Comparison of ENCODE assay signal across 8 cellular contexts in genomic region chr1:10387611-10388386, GRCh38. TPM values are rescaled to one million over a fixed set of nuclear protein-coding genes. Genes with fewer than 3 reads are reported as not detected.
DNase-seq lines count a peak whose midpoint lies in the region; TF ChIP-seq lines count a peak whose summit lies in the region.

No MANE protein-coding gene starts in this region.

- H3K9me3 Mint-ChIP-seq in dendritic cell treated with granulocyte-macrophage colony-stimulating factor and Interleukin-4, amounts not matched to agents 40 ng/mL and 50 ng/mL, for 4 days: no peaks in the 10 kb centered on the region
- H3K9me3 Mint-ChIP-seq in activated CD4-positive, alpha-beta memory T cell treated with anti-CD3 and anti-CD28 coated beads, Interleukin-2, amount 10 ng/mL, durations not matched to agents 7 days and 5 days: no peaks in the 10 kb centered on the region

- no peak overlapping the region for H2BK15ac ChIP-seq in mesenchymal stem cell (ENCODE audit: low read depth, poor library complexity, severe bottlenecking)

- H2BK12ac ChIP-seq in mesenchymal stem cell (ENCODE audit: low read length in 2 of 2): no peak overlapping the region

- H2BK120ac ChIP-seq in mesenchymal stem cell (ENCODE audit: low read depth, low read length): peak overlapping the region; percentile 24

- H3K9me3 ChIP-seq in mesenchymal stem cell (ENCODE audit: control insufficient read depth, low read length): no peaks in the 10 kb centered on the region
- H3K9me3 ChIP-seq in WERI-Rb-1 (ENCODE audit: severe bottlenecking): no peaks in the 10 kb centered on the region

- peak overlapping the region; percentile 86 for H3K9ac ChIP-seq in mesenchymal stem cell (ENCODE audit: low read length)

- no peak overlapping the region for H3K18ac ChIP-seq in mesenchymal stem cell (ENCODE audit: low read depth in 1 of 2, low read length in 2 of 2)

- no peak overlapping the region for H4K8ac ChIP-seq in mesenchymal stem cell (ENCODE audit: low read length)

- H3K4me1 ChIP-seq in mesenchymal stem cell (ENCODE audit: control insufficient read depth, insufficient read depth, low read depth, low read length) (peaks cover 2% of the 10 kb centered on the region), urinary bladder (ENCODE audit: insufficient read depth) (no peaks in the 10 kb centered on the region)

- H3K27ac Mint-ChIP-seq in dendritic cell treated with granulocyte-macrophage colony-stimulating factor and Interleukin-4, amounts not matched to agents 40 ng/mL and 50 ng/mL, for 4 days: peak overlapping the region; percentile 90
- H3K27ac Mint-ChIP-seq in activated CD4-positive, alpha-beta memory T cell treated with anti-CD3 and anti-CD28 coated beads, Interleukin-2, amount 10 ng/mL, durations not matched to agents 7 days and 5 days: no peak overlapping the region

- no peak overlapping the region for H2AK5ac ChIP-seq in mesenchymal stem cell (ENCODE audit: low read length, severe bottlenecking)

- no peak overlapping the region for H4K91ac ChIP-seq in mesenchymal stem cell (ENCODE audit: low read length)

- POLR2A ChIA-PET in activated CD4-positive, alpha-beta memory T cell treated with anti-CD3 and anti-CD28 coated beads, Interleukin-2, amount 10 ng/mL, durations not matched to agents 7 days and 5 days (lab: Charles Lee): interaction anchor here (0.7 to 2.0 kb wide), 2 partner anchors 12 to 43 kb away, joined by 3 to 17 read pairs; partner anchors contain the start of genes CENPS and PGD

- H3K14ac ChIP-seq in mesenchymal stem cell (ENCODE audit: low read length in 2 of 2): no peak overlapping the region

- H3K36me3 Mint-ChIP-seq in dendritic cell treated with granulocyte-macrophage colony-stimulating factor and Interleukin-4, amounts not matched to agents 40 ng/mL and 50 ng/mL, for 4 days (ENCODE audit: low read depth): peaks cover 36% of the 10 kb centered on the region
- H3K36me3 Mint-ChIP-seq in activated CD4-positive, alpha-beta memory T cell treated with anti-CD3 and anti-CD28 coated beads, Interleukin-2, amount 10 ng/mL, durations not matched to agents 7 days and 5 days (ENCODE audit: low read depth): no peaks in the 10 kb centered on the region

- no peak overlapping the region for H3K23ac ChIP-seq in mesenchymal stem cell (ENCODE audit: low read length in 2 of 2)

- peaks cover 3% of the 10 kb centered on the region for H3K79me1 ChIP-seq in mesenchymal stem cell (replicated peaks; ENCODE audit: low read length, poor library complexity, severe bottlenecking)

- H3K4ac ChIP-seq in mesenchymal stem cell (ENCODE audit: low read depth in 1 of 2, low read length in 2 of 2): peak overlapping the region in 1 of 2 experiments; percentile 20

- no peak for TF ChIP-seq CTCF in WERI-Rb-1 (IDR thresholded peaks at IDR 0.05; ENCODE audit: low read depth, low read length)

- intact Hi-C loops in dendritic cell treated with granulocyte-macrophage colony-stimulating factor and Interleukin-4, amounts not matched to agents 40 ng/mL and 50 ng/mL, for 4 days (cut with micrococcal nuclease): loop anchor here (1.0 kb wide), 2 partner anchors 9 to 11 kb away; no protein-coding TSS in a partner anchor

- H2AFZ ChIP-seq in mesenchymal stem cell (ENCODE audit: low read depth, low read length): no peak overlapping the region

- peak; percentile 42 for DNase-seq in ELF-1 (ENCODE audit: low read depth, low spot score)
- peak; percentile 86 to 98 for DNase-seq in NOMO-1 (lab: John Stamatoyannopoulos, UW; ENCODE audit: unreplicated experiment in 2 of 2)
- peak; percentile 66 for DNase-seq in mesenchymal stem cell
- DNase-seq in WERI-Rb-1: no peak
- DNase-seq in activated CD4-positive, alpha-beta memory T cell treated with anti-CD3 and anti-CD28 coated beads, Interleukin-2, amount 10 ng/mL, durations not matched to agents 7 days and 5 days: no peak
- no peak for DNase-seq in DMS114 treated with DMSO at 0.1 percent for 48 hours (lab: John Stamatoyannopoulos, UW; ENCODE audit: unreplicated experiment)

- H3K27me3 ChIP-seq in mesenchymal stem cell (ENCODE audit: control insufficient read depth in 1 of 2, insufficient read depth in 1 of 2, low read length in 2 of 2): no peaks in the 10 kb centered on the region
- no peaks in the 10 kb centered on the region for H3K27me3 ChIP-seq in WERI-Rb-1 (ENCODE audit: insufficient read depth, low read depth, severe bottlenecking)

- H2BK5ac ChIP-seq in mesenchymal stem cell (ENCODE audit: low read depth, low read length, poor library complexity, severe bottlenecking): no peak overlapping the region

- peaks cover 3 to 13% of the 10 kb centered on the region in 2 experiments for H3K36me3 ChIP-seq in mesenchymal stem cell (ENCODE audit: control insufficient read depth in 1 of 2, insufficient read depth in 2 of 2, low read depth in 1 of 2, low read length in 2 of 2)
- no peaks in the 10 kb centered on the region for H3K36me3 ChIP-seq in urinary bladder (ENCODE audit: insufficient read depth)
- peaks cover 9% of the 10 kb centered on the region for H3K36me3 ChIP-seq in WERI-Rb-1

- CTCF ChIA-PET in activated CD4-positive, alpha-beta memory T cell treated with anti-CD3 and anti-CD28 coated beads, Interleukin-2, amount 10 ng/mL, durations not matched to agents 7 days and 5 days (lab: Charles Lee): interaction anchor here (0.6 to 3.5 kb wide), 4 partner anchors 10 to 69 kb away, joined by 6 to 10 read pairs (median 8); partner anchors contain the start of gene CENPS

- no peaks in the 10 kb centered on the region for H3K27me3 Mint-ChIP-seq in dendritic cell treated with granulocyte-macrophage colony-stimulating factor and Interleukin-4, amounts not matched to agents 40 ng/mL and 50 ng/mL, for 4 days
- H3K27me3 Mint-ChIP-seq in activated CD4-positive, alpha-beta memory T cell treated with anti-CD3 and anti-CD28 coated beads, Interleukin-2, amount 10 ng/mL, durations not matched to agents 7 days and 5 days: no peaks in the 10 kb centered on the region

- peaks cover 41% of the 10 kb centered on the region for H3K4me1 Mint-ChIP-seq in dendritic cell treated with granulocyte-macrophage colony-stimulating factor and Interleukin-4, amounts not matched to agents 40 ng/mL and 50 ng/mL, for 4 days (ENCODE audit: low read depth)
- no peaks in the 10 kb centered on the region for H3K4me1 Mint-ChIP-seq in activated CD4-positive, alpha-beta memory T cell treated with anti-CD3 and anti-CD28 coated beads, Interleukin-2, amount 10 ng/mL, durations not matched to agents 7 days and 5 days

- H3K4me2 ChIP-seq in mesenchymal stem cell (ENCODE audit: low read length, poor library complexity, severe bottlenecking): no peak overlapping the region

- H3K4me3 ChIP-seq in mesenchymal stem cell (ENCODE audit: insufficient read depth in 1 of 2, low read depth in 1 of 2, low read length in 2 of 2): peak overlapping the region in 1 of 2 experiments; percentile 59
- H3K4me3 ChIP-seq in urinary bladder (ENCODE audit: low read depth, low read length): no peak overlapping the region
- no peak overlapping the region for H3K4me3 ChIP-seq in WERI-Rb-1 (ENCODE audit: low read depth, low read length)

- 65% methylated on average over 3 of the region's 4 CpGs for WGBS in mesenchymal stem cell
- 15% methylated on average over 4 of the region's 4 CpGs for WGBS in urinary bladder

- H3K27ac ChIP-seq in mesenchymal stem cell (ENCODE audit: low read length, poor library complexity, severe bottlenecking) (peak overlapping the region; percentile 64), urinary bladder (ENCODE audit: low read depth) (peak overlapping the region; percentile 35), WERI-Rb-1 (no peak overlapping the region)

- H3K4me3 Mint-ChIP-seq in dendritic cell treated with granulocyte-macrophage colony-stimulating factor and Interleukin-4, amounts not matched to agents 40 ng/mL and 50 ng/mL, for 4 days: peak overlapping the region; percentile 51
- no peak overlapping the region for H3K4me3 Mint-ChIP-seq in activated CD4-positive, alpha-beta memory T cell treated with anti-CD3 and anti-CD28 coated beads, Interleukin-2, amount 10 ng/mL, durations not matched to agents 7 days and 5 days

RNA-seq across cellular contexts. Expression of gene PGD, which starts 11.1 kb away (rescaled TPM):
- polyA plus RNA-seq in mesenchymal stem cell (2013, experiment 1 of 2): 164 TPM
- 159 TPM for polyA plus RNA-seq in mesenchymal stem cell (2013, experiment 2 of 2)
- total RNA-seq in urinary bladder: 19.5 TPM
- 65.3 TPM for polyA plus RNA-seq in urinary bladder
- 10 to 100 TPM; 80.8 to 84.3 TPM for total RNA-seq in activated CD4-positive, alpha-beta memory T cell treated with anti-CD3 and anti-CD28 coated beads, Interleukin-2, amount 10 ng/mL, durations not matched to agents 7 days and 5 days

RNA-seq across cellular contexts. Expression of gene CENPS, which starts 42.4 kb away (rescaled TPM):
- polyA plus RNA-seq in mesenchymal stem cell (2013, experiment 1 of 2): 12.6 TPM
- polyA plus RNA-seq in mesenchymal stem cell (2013, experiment 2 of 2): 12.3 TPM
- 6.1 TPM for total RNA-seq in urinary bladder
- polyA plus RNA-seq in urinary bladder: 13.8 TPM
- total RNA-seq in activated CD4-positive, alpha-beta memory T cell treated with anti-CD3 and anti-CD28 coated beads, Interleukin-2, amount 10 ng/mL, durations not matched to agents 7 days and 5 days: 10 to 100 TPM; 13.5 to 15.2 TPM

Comparison
In these comparisons a context has a peak if more than half of its experiments do, and no peak if none do; other contexts are left out.
1. DNase-seq: peak in ELF-1 (single experiment), NOMO-1 (2 of 2) and mesenchymal stem cell (single experiment); none in WERI-Rb-1 (single experiment), activated CD4-positive, alpha-beta memory T cell treated with anti-CD3 and anti-CD28 coated beads, Interleukin-2, amount 10 ng/mL, durations not matched to agents 7 days and 5 days (single experiment) and DMS114 treated with DMSO at 0.1 percent for 48 hours (single experiment).